ENCODE assay signal across 19 cellular contexts in genomic region chr4:87690947-87691346, GRCh38. TPM values are rescaled to one million over a fixed set of nuclear protein-coding genes. Genes with fewer than 3 reads are reported as not detected.
"Had no signal": no experiment of that assay in that cellular context is flagged by ENCODE, and none has a peak within 500 bp of the region (broad histone marks: within the 10 kb centered on the region; RNA-seq: fewer than 3 reads in every experiment).

No MANE protein-coding gene starts in this region.

RNA-seq across cellular contexts. Expression of gene DMP1, which starts 40.9 kb away (rescaled TPM):
- total RNA-seq: activated naive CD4-positive, alpha-beta T cell treated with anti-CD3 and anti-CD28 coated beads for 36 hours; activated naive CD4-positive, alpha-beta T cell treated with anti-CD3 and anti-CD28 coated beads, Interleukin-2, amount 50 U/mL, for 72 hours; activated naive CD8-positive, alpha-beta T cell treated with anti-CD3 and anti-CD28 coated beads for 36 hours; activated naive CD8-positive, alpha-beta T cell treated with anti-CD3 and anti-CD28 coated beads, Interleukin-2, amount 10 ng/mL, durations not matched to agents 7 days and 5 days; activated T-cell treated with anti-CD3 and anti-CD28 coated beads, Interleukin-2, amount 50 U/mL, for 4 hours; activated T-cell treated with anti-CD3 and anti-CD28 coated beads, Interleukin-2, amount 50 U/mL, for 72 hours; activated T-helper 1 cell treated with anti-CD3 and anti-CD28 coated beads, Interleukin-12 subunit alpha, Interleukin-12 subunit beta, Interleukin-2, Interleukin-4 antibody, amounts not matched to agents 30 ng/mL and 10 ng/mL and 1 ng/mL, durations not matched to agents 14 hours and 24 hours and 36 hours; activated T-helper 17 cell treated with anti-CD3 and anti-CD28 coated beads, Interleukin-2, amount 50 U/mL, for 72 hours; activated T-helper 2 cell treated with anti-CD3 and anti-CD28 coated beads, Interferon-gamma antibody, Interleukin-2, Interleukin-4, amounts not matched to agents 10 μg/mL and 5 μg/mL and 100 μg/mL, durations not matched to agents 14 hours and 24 hours and 36 hours; adrenal gland; ascending aorta; body of pancreas; breast epithelium; bronchial epithelial cell; cardiac muscle cell; cardiac septum; cerebellum; chondrocyte had no signal
- polyA plus RNA-seq: aorta, cardiac muscle cell had no signal
